Comparison of ENCODE assay signal across 2 cellular contexts in the genomic region with DNA sequence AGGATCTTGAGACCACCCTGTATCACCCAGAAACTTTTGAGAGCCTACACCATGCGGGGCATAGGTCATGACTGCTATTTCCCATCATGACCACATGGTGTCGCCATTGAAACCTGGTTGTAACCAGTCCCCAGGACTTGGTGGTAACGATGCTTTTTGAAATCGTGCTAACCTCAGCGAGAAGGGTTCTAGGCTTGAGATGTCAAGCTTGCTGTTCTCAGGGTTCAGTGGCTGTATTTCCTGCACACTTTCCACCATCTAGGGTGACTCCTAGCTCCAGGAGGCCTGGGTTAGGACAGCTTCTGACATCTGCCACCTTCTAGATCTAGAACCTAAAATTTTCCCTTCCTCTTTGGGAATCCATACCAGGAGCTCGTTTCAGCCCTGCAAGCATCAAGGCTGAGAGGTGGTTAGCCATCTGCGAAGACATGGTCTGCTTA.
TF ChIP-seq lines count a peak whose summit lies in the region.

No MANE protein-coding gene starts in this region.

TF ChIP-seq in GM23338, 12 proteins besides CTCF, POLR2A, EP300 and RAD21:
- no peak for TF ChIP-seq EZH2 (IDR thresholded peaks at IDR 0.05; ENCODE audit: low read depth, unreplicated experiment)
- no peak for TF ChIP-seq CREB1 (CRISPR knock-in tag; IDR thresholded peaks at IDR 0.05; ENCODE audit: low read depth)
- no peak for TF ChIP-seq ZNF114 (CRISPR knock-in tag; IDR thresholded peaks at IDR 0.05)
- TF ChIP-seq, protein P1, sequence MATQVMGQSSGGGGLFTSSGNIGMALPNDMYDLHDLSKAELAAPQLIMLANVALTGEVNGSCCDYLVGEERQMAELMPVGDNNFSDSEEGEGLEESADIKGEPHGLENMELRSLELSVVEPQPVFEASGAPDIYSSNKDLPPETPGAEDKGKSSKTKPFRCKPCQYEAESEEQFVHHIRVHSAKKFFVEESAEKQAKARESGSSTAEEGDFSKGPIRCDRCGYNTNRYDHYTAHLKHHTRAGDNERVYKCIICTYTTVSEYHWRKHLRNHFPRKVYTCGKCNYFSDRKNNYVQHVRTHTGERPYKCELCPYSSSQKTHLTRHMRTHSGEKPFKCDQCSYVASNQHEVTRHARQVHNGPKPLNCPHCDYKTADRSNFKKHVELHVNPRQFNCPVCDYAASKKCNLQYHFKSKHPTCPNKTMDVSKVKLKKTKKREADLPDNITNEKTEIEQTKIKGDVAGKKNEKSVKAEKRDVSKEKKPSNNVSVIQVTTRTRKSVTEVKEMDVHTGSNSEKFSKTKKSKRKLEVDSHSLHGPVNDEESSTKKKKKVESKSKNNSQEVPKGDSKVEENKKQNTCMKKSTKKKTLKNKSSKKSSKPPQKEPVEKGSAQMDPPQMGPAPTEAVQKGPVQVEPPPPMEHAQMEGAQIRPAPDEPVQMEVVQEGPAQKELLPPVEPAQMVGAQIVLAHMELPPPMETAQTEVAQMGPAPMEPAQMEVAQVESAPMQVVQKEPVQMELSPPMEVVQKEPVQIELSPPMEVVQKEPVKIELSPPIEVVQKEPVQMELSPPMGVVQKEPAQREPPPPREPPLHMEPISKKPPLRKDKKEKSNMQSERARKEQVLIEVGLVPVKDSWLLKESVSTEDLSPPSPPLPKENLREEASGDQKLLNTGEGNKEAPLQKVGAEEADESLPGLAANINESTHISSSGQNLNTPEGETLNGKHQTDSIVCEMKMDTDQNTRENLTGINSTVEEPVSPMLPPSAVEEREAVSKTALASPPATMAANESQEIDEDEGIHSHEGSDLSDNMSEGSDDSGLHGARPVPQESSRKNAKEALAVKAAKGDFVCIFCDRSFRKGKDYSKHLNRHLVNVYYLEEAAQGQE (IDR thresholded peaks at IDR 0.05; ENCODE audit: unreplicated experiment), result no peak
- TF ChIP-seq JUNB (IDR thresholded peaks at IDR 0.05; ENCODE audit: unreplicated experiment), result no peak
- no peak for TF ChIP-seq STAT1 (IDR thresholded peaks at IDR 0.05; ENCODE audit: unreplicated experiment)
- TF ChIP-seq, protein P2, sequence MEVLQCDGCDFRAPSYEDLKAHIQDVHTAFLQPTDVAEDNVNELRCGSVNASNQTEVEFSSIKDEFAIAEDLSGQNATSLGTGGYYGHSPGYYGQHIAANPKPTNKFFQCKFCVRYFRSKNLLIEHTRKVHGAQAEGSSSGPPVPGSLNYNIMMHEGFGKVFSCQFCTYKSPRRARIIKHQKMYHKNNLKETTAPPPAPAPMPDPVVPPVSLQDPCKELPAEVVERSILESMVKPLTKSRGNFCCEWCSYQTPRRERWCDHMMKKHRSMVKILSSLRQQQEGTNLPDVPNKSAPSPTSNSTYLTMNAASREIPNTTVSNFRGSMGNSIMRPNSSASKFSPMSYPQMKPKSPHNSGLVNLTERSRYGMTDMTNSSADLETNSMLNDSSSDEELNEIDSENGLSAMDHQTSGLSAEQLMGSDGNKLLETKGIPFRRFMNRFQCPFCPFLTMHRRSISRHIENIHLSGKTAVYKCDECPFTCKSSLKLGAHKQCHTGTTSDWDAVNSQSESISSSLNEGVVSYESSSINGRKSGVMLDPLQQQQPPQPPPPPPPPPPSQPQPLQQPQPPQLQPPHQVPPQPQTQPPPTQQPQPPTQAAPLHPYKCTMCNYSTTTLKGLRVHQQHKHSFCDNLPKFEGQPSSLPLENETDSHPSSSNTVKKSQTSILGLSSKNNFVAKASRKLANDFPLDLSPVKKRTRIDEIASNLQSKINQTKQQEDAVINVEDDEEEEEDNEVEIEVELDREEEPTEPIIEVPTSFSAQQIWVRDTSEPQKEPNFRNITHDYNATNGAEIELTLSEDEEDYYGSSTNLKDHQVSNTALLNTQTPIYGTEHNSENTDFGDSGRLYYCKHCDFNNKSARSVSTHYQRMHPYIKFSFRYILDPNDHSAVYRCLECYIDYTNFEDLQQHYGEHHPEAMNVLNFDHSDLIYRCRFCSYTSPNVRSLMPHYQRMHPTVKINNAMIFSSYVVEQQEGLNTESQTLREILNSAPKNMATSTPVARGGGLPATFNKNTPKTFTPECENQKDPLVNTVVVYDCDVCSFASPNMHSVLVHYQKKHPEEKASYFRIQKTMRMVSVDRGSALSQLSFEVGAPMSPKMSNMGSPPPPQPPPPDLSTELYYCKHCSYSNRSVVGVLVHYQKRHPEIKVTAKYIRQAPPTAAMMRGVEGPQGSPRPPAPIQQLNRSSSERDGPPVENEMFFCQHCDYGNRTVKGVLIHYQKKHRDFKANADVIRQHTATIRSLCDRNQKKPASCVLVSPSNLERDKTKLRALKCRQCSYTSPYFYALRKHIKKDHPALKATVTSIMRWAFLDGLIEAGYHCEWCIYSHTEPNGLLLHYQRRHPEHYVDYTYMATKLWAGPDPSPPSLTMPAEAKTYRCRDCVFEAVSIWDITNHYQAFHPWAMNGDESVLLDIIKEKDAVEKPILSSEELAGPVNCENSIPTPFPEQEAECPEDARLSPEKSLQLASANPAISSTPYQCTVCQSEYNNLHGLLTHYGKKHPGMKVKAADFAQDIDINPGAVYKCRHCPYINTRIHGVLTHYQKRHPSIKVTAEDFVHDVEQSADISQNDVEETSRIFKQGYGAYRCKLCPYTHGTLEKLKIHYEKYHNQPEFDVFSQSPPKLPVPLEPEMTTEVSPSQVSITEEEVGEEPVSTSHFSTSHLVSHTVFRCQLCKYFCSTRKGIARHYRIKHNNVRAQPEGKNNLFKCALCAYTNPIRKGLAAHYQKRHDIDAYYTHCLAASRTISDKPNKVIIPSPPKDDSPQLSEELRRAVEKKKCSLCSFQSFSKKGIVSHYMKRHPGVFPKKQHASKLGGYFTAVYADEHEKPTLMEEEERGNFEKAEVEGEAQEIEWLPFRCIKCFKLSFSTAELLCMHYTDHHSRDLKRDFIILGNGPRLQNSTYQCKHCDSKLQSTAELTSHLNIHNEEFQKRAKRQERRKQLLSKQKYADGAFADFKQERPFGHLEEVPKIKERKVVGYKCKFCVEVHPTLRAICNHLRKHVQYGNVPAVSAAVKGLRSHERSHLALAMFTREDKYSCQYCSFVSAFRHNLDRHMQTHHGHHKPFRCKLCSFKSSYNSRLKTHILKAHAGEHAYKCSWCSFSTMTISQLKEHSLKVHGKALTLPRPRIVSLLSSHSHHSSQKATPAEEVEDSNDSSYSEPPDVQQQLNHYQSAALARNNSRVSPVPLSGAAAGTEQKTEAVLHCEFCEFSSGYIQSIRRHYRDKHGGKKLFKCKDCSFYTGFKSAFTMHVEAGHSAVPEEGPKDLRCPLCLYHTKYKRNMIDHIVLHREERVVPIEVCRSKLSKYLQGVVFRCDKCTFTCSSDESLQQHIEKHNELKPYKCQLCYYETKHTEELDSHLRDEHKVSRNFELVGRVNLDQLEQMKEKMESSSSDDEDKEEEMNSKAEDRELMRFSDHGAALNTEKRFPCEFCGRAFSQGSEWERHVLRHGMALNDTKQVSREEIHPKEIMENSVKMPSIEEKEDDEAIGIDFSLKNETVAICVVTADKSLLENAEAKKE (CRISPR knock-in tag; IDR thresholded peaks at IDR 0.05), result no peak
- no peak for TF ChIP-seq POLR2AphosphoS5 (IDR thresholded peaks at IDR 0.05; ENCODE audit: low read depth)
- TF ChIP-seq ZNF331 (CRISPR knock-in tag; IDR thresholded peaks at IDR 0.05; ENCODE audit: low read depth), result no peak
- no peak for TF ChIP-seq NANOG (IDR thresholded peaks at IDR 0.05; ENCODE audit: borderline replicate concordance)
- no peak for TF ChIP-seq EZH2phosphoT487 (IDR thresholded peaks at IDR 0.05; ENCODE audit: unreplicated experiment)
TF ChIP-seq in GM23338: peak in this region for 0.

TF ChIP-seq in HepG2, 621 proteins besides CTCF, POLR2A, EP300 and RAD21 (continues in another document):
- TF ChIP-seq MAFK (conservative IDR thresholded peaks at IDR 0.05 in 1 of 2, IDR thresholded peaks at IDR 0.05 in 1 of 2; ENCODE audit: low read length in 2 of 2) (peak in 1 of 2 experiments; percentile 2; a peak in 1 of 4 replicates), HOXA5 (CRISPR knock-in tag; IDR thresholded peaks at IDR 0.05) (0 out of 2 replicates have a peak, but pooled peaks have one; percentile 72), PPARG (CRISPR knock-in tag; conservative IDR thresholded peaks at IDR 0.05) (peak; percentile 100), GATAD2A (CRISPR knock-in tag; IDR thresholded peaks at IDR 0.05) (peak; percentile 32; the same call in 1 of the 2 replicates), KDM2A (CRISPR knock-in tag; IDR thresholded peaks at IDR 0.05; ENCODE audit: borderline replicate concordance, low read depth) (0 out of 2 replicates have a peak, but pooled peaks have one; percentile 20), THAP11 (CRISPR knock-in tag; IDR thresholded peaks at IDR 0.05) (peak; percentile 38; the same call in 1 of the 2 replicates), NR2F1 (CRISPR knock-in tag; IDR thresholded peaks at IDR 0.05) (peak; percentile 40 to 48; a peak in 2 of 4 replicates), ZNF616 (CRISPR knock-in tag; IDR thresholded peaks at IDR 0.05; ENCODE audit: low read depth) (no peak), SNRNP70 (IDR thresholded peaks at IDR 0.05; ENCODE audit: low read depth, low read length) (no peak), ZNF549 (CRISPR knock-in tag; IDR thresholded peaks at IDR 0.05) (no peak), SMC3 (IDR thresholded peaks at IDR 0.05; ENCODE audit: low read length) (peak; percentile 86), MAFF (IDR thresholded peaks at IDR 0.05; ENCODE audit: low read depth, low read length) (0 out of 2 replicates have a peak, but pooled peaks have one; percentile 40), NR2F6 (IDR thresholded peaks at IDR 0.05) (peak; percentile 69), NR2F6 (CRISPR knock-in tag; IDR thresholded peaks at IDR 0.05) (peak; percentile 88), ETV5 (CRISPR knock-in tag; IDR thresholded peaks at IDR 0.05; ENCODE audit: borderline replicate concordance) (peak; percentile 18; the same call in 1 of the 2 replicates), MIER2 (CRISPR knock-in tag; IDR thresholded peaks at IDR 0.05) (peak; percentile 52; the same call in 1 of the 2 replicates), JARID2 (CRISPR knock-in tag; IDR thresholded peaks at IDR 0.05; ENCODE audit: insufficient replicate concordance) (no peak), ZBTB7B (CRISPR knock-in tag; IDR thresholded peaks at IDR 0.05) (no peak), ZNF124 (CRISPR knock-in tag; IDR thresholded peaks at IDR 0.05) (0 out of 2 replicates have a peak, but pooled peaks have one; percentile 36), ZNF251 (CRISPR knock-in tag; IDR thresholded peaks at IDR 0.05) (no peak), ZNF24 (IDR thresholded peaks at IDR 0.05) (no peak)
- TF ChIP-seq, protein P3, sequence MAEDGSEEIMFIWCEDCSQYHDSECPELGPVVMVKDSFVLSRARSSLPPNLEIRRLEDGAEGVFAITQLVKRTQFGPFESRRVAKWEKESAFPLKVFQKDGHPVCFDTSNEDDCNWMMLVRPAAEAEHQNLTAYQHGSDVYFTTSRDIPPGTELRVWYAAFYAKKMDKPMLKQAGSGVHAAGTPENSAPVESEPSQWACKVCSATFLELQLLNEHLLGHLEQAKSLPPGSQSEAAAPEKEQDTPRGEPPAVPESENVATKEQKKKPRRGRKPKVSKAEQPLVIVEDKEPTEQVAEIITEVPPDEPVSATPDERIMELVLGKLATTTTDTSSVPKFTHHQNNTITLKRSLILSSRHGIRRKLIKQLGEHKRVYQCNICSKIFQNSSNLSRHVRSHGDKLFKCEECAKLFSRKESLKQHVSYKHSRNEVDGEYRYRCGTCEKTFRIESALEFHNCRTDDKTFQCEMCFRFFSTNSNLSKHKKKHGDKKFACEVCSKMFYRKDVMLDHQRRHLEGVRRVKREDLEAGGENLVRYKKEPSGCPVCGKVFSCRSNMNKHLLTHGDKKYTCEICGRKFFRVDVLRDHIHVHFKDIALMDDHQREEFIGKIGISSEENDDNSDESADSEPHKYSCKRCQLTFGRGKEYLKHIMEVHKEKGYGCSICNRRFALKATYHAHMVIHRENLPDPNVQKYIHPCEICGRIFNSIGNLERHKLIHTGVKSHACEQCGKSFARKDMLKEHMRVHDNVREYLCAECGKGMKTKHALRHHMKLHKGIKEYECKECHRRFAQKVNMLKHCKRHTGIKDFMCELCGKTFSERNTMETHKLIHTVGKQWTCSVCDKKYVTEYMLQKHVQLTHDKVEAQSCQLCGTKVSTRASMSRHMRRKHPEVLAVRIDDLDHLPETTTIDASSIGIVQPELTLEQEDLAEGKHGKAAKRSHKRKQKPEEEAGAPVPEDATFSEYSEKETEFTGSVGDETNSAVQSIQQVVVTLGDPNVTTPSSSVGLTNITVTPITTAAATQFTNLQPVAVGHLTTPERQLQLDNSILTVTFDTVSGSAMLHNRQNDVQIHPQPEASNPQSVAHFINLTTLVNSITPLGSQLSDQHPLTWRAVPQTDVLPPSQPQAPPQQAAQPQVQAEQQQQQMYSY (CRISPR knock-in tag; IDR thresholded peaks at IDR 0.05), result peak; percentile 55; the same call in 1 of the 2 replicates
- TF ChIP-seq, protein P4, sequence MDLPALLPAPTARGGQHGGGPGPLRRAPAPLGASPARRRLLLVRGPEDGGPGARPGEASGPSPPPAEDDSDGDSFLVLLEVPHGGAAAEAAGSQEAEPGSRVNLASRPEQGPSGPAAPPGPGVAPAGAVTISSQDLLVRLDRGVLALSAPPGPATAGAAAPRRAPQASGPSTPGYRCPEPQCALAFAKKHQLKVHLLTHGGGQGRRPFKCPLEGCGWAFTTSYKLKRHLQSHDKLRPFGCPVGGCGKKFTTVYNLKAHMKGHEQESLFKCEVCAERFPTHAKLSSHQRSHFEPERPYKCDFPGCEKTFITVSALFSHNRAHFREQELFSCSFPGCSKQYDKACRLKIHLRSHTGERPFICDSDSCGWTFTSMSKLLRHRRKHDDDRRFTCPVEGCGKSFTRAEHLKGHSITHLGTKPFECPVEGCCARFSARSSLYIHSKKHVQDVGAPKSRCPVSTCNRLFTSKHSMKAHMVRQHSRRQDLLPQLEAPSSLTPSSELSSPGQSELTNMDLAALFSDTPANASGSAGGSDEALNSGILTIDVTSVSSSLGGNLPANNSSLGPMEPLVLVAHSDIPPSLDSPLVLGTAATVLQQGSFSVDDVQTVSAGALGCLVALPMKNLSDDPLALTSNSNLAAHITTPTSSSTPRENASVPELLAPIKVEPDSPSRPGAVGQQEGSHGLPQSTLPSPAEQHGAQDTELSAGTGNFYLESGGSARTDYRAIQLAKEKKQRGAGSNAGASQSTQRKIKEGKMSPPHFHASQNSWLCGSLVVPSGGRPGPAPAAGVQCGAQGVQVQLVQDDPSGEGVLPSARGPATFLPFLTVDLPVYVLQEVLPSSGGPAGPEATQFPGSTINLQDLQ (CRISPR knock-in tag; IDR thresholded peaks at IDR 0.05), result no peak
- TF ChIP-seq, protein P5, sequence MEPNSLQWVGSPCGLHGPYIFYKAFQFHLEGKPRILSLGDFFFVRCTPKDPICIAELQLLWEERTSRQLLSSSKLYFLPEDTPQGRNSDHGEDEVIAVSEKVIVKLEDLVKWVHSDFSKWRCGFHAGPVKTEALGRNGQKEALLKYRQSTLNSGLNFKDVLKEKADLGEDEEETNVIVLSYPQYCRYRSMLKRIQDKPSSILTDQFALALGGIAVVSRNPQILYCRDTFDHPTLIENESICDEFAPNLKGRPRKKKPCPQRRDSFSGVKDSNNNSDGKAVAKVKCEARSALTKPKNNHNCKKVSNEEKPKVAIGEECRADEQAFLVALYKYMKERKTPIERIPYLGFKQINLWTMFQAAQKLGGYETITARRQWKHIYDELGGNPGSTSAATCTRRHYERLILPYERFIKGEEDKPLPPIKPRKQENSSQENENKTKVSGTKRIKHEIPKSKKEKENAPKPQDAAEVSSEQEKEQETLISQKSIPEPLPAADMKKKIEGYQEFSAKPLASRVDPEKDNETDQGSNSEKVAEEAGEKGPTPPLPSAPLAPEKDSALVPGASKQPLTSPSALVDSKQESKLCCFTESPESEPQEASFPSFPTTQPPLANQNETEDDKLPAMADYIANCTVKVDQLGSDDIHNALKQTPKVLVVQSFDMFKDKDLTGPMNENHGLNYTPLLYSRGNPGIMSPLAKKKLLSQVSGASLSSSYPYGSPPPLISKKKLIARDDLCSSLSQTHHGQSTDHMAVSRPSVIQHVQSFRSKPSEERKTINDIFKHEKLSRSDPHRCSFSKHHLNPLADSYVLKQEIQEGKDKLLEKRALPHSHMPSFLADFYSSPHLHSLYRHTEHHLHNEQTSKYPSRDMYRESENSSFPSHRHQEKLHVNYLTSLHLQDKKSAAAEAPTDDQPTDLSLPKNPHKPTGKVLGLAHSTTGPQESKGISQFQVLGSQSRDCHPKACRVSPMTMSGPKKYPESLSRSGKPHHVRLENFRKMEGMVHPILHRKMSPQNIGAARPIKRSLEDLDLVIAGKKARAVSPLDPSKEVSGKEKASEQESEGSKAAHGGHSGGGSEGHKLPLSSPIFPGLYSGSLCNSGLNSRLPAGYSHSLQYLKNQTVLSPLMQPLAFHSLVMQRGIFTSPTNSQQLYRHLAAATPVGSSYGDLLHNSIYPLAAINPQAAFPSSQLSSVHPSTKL (CRISPR knock-in tag; IDR thresholded peaks at IDR 0.05), result 0 out of 2 replicates have a peak, but pooled peaks have one; percentile 11
